ENCODE assay signal across 29 cellular contexts in the genomic region with DNA sequence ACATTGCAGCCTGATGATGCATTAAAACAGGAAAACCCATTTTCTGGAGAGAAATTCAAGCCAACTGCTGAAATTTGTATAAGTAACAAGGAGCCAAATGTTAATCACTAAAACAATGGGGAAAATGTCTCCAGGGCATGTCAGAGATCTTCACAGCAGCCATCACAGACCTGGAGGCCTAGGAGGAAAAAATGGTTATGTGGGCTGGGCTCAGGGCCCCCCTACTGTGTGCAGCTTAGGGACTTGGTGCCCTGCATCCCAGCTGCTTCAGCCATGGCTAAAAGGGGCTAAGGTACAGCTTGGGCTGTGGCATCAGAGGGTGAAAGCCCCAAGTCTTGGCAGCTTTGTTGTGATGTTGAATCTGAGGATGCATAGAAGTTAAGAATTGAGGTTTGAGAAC.
"Had no signal": no experiment of that assay in that cellular context is flagged by ENCODE, and none has a peak within 500 bp of the region (broad histone marks: within the 10 kb centered on the region; RNA-seq: fewer than 3 reads in every experiment).

No MANE protein-coding gene starts in this region.

- H3K4me3 Mint-ChIP-seq: natural killer cell treated with Interleukin-12 subunit alpha and Interleukin-12 subunit beta and Interleukin-15 and Interleukin-18, amount 100 ng/mL, for 72 hours; nephron progenitor cell; neural crest cell; stimulated activated effector memory CD8-positive, alpha-beta T cell treated with anti-CD3 and anti-CD28 coated beads, Interleukin-12 subunit alpha, Interleukin-12 subunit beta, amount 100 ng/mL, for 72 hours; stimulated activated naive B cell treated with anti-CD40 and anti-IgM and Interleukin-4, amounts not matched to agents 10 μg/mL and 1 μg/mL and 100 μg/mL, for 72 hours; stimulated activated naive CD8-positive, alpha-beta T cell treated with anti-CD3 and anti-CD28 coated beads, Interleukin-15, Interleukin-2, amounts not matched to agents 100 ng/mL and 50 ng/mL, for 24 hours had no signal

- H3K4me1 Mint-ChIP-seq: nephron progenitor cell; neural crest cell; stimulated activated effector memory CD8-positive, alpha-beta T cell treated with anti-CD3 and anti-CD28 coated beads, Interleukin-12 subunit alpha, Interleukin-12 subunit beta, amount 100 ng/mL, for 72 hours; stimulated activated naive B cell treated with anti-CD40 and anti-IgM and Interleukin-4, amounts not matched to agents 10 μg/mL and 1 μg/mL and 100 μg/mL, for 72 hours had no signal

- H3K27me3 ChIP-seq: neutrophil, ovary, right lobe of liver, sigmoid colon, stomach, thyroid gland, tibial nerve, upper lobe of left lung, vagina had no signal

- H3K4me1 ChIP-seq: parathyroid adenoma, psoas muscle, right lobe of liver, sigmoid colon, stomach, thyroid gland, upper lobe of left lung, vagina had no signal

- H3K9me3 Mint-ChIP-seq: natural killer cell treated with Interleukin-12 subunit alpha and Interleukin-12 subunit beta and Interleukin-15 and Interleukin-18, amount 100 ng/mL, for 72 hours had no signal

- H3K27ac Mint-ChIP-seq: natural killer cell treated with Interleukin-12 subunit alpha and Interleukin-12 subunit beta and Interleukin-15 and Interleukin-18, amount 100 ng/mL, for 72 hours; nephron progenitor cell; progenitor cell of endocrine pancreas; stimulated activated effector memory CD8-positive, alpha-beta T cell treated with anti-CD3 and anti-CD28 coated beads, Interleukin-12 subunit alpha, Interleukin-12 subunit beta, amount 100 ng/mL, for 72 hours; stimulated activated naive B cell treated with anti-CD40 and anti-IgM and Interleukin-4, amounts not matched to agents 10 μg/mL and 1 μg/mL and 100 μg/mL, for 72 hours; stimulated activated naive CD8-positive, alpha-beta T cell treated with anti-CD3 and anti-CD28 coated beads, Interleukin-15, Interleukin-2, amounts not matched to agents 100 ng/mL and 50 ng/mL, for 24 hours had no signal

- H3K36me3 Mint-ChIP-seq: natural killer cell treated with Interleukin-12 subunit alpha and Interleukin-12 subunit beta and Interleukin-15 and Interleukin-18, amount 100 ng/mL, for 72 hours; stimulated activated effector memory CD8-positive, alpha-beta T cell treated with anti-CD3 and anti-CD28 coated beads, Interleukin-12 subunit alpha, Interleukin-12 subunit beta, amount 100 ng/mL, for 72 hours had no signal

- H3K4me3 ChIP-seq: ovary, psoas muscle, right lobe of liver, sigmoid colon, stomach, thoracic aorta, thyroid gland, tibial nerve, upper lobe of left lung, vagina had no signal

- H3K9ac ChIP-seq: parathyroid adenoma had no signal

- H3K27ac ChIP-seq: neutrophil, ovary, parathyroid adenoma, psoas muscle, right lobe of liver, sigmoid colon, stomach, thoracic aorta, thyroid gland, tibial nerve, upper lobe of left lung, vagina had no signal

- H3K36me3 ChIP-seq: neutrophil, ovary, right lobe of liver, sigmoid colon, stomach, thoracic aorta, thyroid gland, tibial nerve, upper lobe of left lung, vagina had no signal

- DNase-seq: nephron progenitor cell; nucleus accumbens; ovary; posterior cingulate gyrus; psoas muscle; right cardiac atrium; right lobe of liver; sigmoid colon; small intestine; stimulated activated CD4-positive, alpha-beta T cell treated with anti-CD3 and anti-CD28 coated beads, Interleukin-15, amount 100 ng/mL, for 24 hours; stimulated activated CD4-positive, alpha-beta T cell treated with anti-CD3 and anti-CD28 coated beads, Interleukin-2, amount 100 ng/mL, for 24 hours; stimulated activated CD4-positive, alpha-beta T cell treated with anti-CD3 and anti-CD28 coated beads, Interleukin-2, amount 100 ng/mL, for 48 hours; stimulated activated CD4-positive, alpha-beta T cell treated with anti-CD3 and anti-CD28 coated beads, Interleukin-4, amount 100 ng/mL, for 24 hours; stimulated activated naive B cell treated with anti-CD40 and anti-IgM and Interleukin-4, amounts not matched to agents 10 μg/mL and 1 μg/mL and 100 μg/mL, for 72 hours; stimulated activated naive CD4-positive, alpha-beta T cell treated with Interleukin-2 at 50 U/mL for 16 hours; stomach; thyroid gland; trophoblast cell; upper lobe of left lung had no signal

- ATAC-seq: natural killer cell treated with Interleukin-12 subunit alpha and Interleukin-12 subunit beta and Interleukin-15 and Interleukin-18, amount 100 ng/mL, for 72 hours; psoas muscle; right cardiac atrium; right lobe of liver; stimulated activated effector memory CD8-positive, alpha-beta T cell treated with anti-CD3 and anti-CD28 coated beads, Interleukin-12 subunit alpha, Interleukin-12 subunit beta, amount 100 ng/mL, for 72 hours; stimulated activated naive B cell treated with anti-CD40 and anti-IgM and Interleukin-4, amounts not matched to agents 10 μg/mL and 1 μg/mL and 100 μg/mL, for 72 hours had no signal

- FAIRE-seq: small intestine had no signal

- H3K27me3 Mint-ChIP-seq: natural killer cell treated with Interleukin-12 subunit alpha and Interleukin-12 subunit beta and Interleukin-15 and Interleukin-18, amount 100 ng/mL, for 72 hours; progenitor cell of endocrine pancreas; stimulated activated naive B cell treated with anti-CD40 and anti-IgM and Interleukin-4, amounts not matched to agents 10 μg/mL and 1 μg/mL and 100 μg/mL, for 72 hours; stimulated activated naive CD8-positive, alpha-beta T cell treated with anti-CD3 and anti-CD28 coated beads, Interleukin-15, Interleukin-2, amounts not matched to agents 100 ng/mL and 50 ng/mL, for 24 hours had no signal

- H3K9me3 ChIP-seq: neutrophil, ovary, psoas muscle, right lobe of liver, sigmoid colon, thoracic aorta, thyroid gland, vagina had no signal
